Comparison of ENCODE assay signal across 9 cellular contexts in the genomic region with DNA sequence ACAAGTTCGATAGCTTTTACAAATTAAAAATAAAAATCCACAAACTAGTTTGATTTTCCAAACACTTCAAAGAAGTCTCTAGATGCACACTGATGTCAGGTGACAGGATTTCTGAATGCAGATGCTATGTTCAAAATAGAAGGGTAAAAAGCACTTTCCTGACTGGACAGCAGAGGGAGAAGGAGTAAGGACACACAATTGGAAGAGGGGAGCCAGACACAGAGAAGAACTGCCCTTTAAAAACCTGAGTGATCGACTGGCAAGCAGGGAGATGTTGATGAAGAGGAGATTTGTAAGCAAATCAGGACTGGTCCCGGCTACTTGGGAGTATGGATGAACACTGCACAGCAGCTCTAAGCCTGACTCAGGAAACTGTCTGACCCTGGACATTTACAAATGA.
DNase-seq lines count a peak whose midpoint lies in the region; ATAC-seq and TF ChIP-seq lines count a peak whose summit lies in the region.
"Had no signal": no experiment of that assay in that cellular context is flagged by ENCODE, and none has a peak within 500 bp of the region (broad histone marks: within the 10 kb centered on the region; RNA-seq: fewer than 3 reads in every experiment).

No MANE protein-coding gene starts in this region.

- H3K36me3 ChIP-seq in cardiac muscle cell (peaks cover 24% of the 10 kb centered on the region), right atrium auricular region (peaks cover 28% of the 10 kb centered on the region), transverse colon (no peaks in the 10 kb centered on the region)

- H3K4me3 ChIP-seq in cardiac muscle cell (no peak overlapping the region), right atrium auricular region (no peak overlapping the region), transverse colon (no peak overlapping the region)

- DNase-seq in cardiac muscle cell (ENCODE audit: low read depth in 1 of 2, low spot score in 1 of 2) (peak; percentile 15 to 32), right atrium auricular region (ENCODE audit: low spot score) (no peak), SW480 (ENCODE audit: low spot score) (peak; percentile 10), left cardiac atrium (no peak), transverse colon (no peak), SHP77 (lab: John Stamatoyannopoulos, UW) (no peak), T-helper 1 cell (no peak)
- no peak for DNase-seq in activated CD4-positive, alpha-beta T cell treated with anti-CD3 and anti-CD28 coated beads, Interleukin-2, amount 50 U/mL, for 48 hours
- DNase-seq: NCI-H1436 had no signal

- in situ Hi-C loops in transverse colon (cut with MboI; ENCODE audit: low pct_ligation_motif_present in 1 of 4, low pct_unique_long_range_greater_than_20kb in 1 of 4, low sequenced_read_pairs in 3 of 4): loop anchor here in 3 of 4 donors (25.0 kb wide), 2 partner anchors 311 to 889 kb away; no protein-coding TSS in a partner anchor

- TF ChIP-seq POLR2A in transverse colon (IDR thresholded peaks at IDR 0.05): no peak

- H3K27me3 ChIP-seq in cardiac muscle cell: no peaks in the 10 kb centered on the region
- no peaks in the 10 kb centered on the region for H3K27me3 ChIP-seq in right atrium auricular region
- no peaks in the 10 kb centered on the region for H3K27me3 ChIP-seq in transverse colon

- intact Hi-C loops in left cardiac atrium (cut with DNase I): loop anchor here in 1 of 2 donors (10.0 kb wide), 1 partner anchor 249 kb away; no protein-coding TSS in a partner anchor
- intact Hi-C loops in transverse colon (cut with DNase I; ENCODE audit: low total_unique reads): no loop called here

- WGBS in transverse colon (ENCODE audit: low coverage in 1 of 2), 2 donors: 81 to 86% methylated on average over 1 to 3 of the region's 3 CpGs

- TF ChIP-seq CTCF in cardiac muscle cell (IDR thresholded peaks at IDR 0.05; ENCODE audit: low read depth, low read length) (peak; percentile 54), right atrium auricular region (IDR thresholded peaks at IDR 0.05) (peak in 1 of 2 donors; percentile 55), transverse colon (IDR thresholded peaks at IDR 0.05) (peak in 3 of 5 experiments; percentile 12 to 30 (median 15))

- no peak for TF ChIP-seq EP300 in transverse colon (IDR thresholded peaks at IDR 0.05; ENCODE audit: low read depth)

- peak; percentile 25 to 57 for ATAC-seq in left cardiac atrium

- no peaks in the 10 kb centered on the region for H3K9me3 ChIP-seq in cardiac muscle cell (ENCODE audit: low read depth)
- H3K9me3 ChIP-seq in right atrium auricular region: no peaks in the 10 kb centered on the region
- H3K9me3 ChIP-seq in transverse colon: no peaks in the 10 kb centered on the region

- H3K27ac ChIP-seq in cardiac muscle cell (no peak overlapping the region), right atrium auricular region (no peak overlapping the region), transverse colon (no peak overlapping the region)

- H3K4me1 ChIP-seq in cardiac muscle cell (ENCODE audit: low read depth) (peaks cover 12% of the 10 kb centered on the region), right atrium auricular region (peaks cover 0 to 6% of the 10 kb centered on the region in 2 donors), transverse colon (no peaks in the 10 kb centered on the region)

Comparison
In these comparisons a context has a peak if more than half of its experiments do, and no peak if none do; other contexts are left out.
1. DNase-seq: peak in cardiac muscle cell (2 of 2) and SW480 (single experiment); none in right atrium auricular region (single experiment), left cardiac atrium (single experiment), transverse colon (single experiment), SHP77 (0 of 2), activated CD4-positive, alpha-beta T cell treated with anti-CD3 and anti-CD28 coated beads, Interleukin-2, amount 50 U/mL, for 48 hours (0 of 2) and T-helper 1 cell (0 of 5).